Comparison of ENCODE assay signal across 1 cellular context in genomic region chr2:164335128-164335527, GRCh38.
TF ChIP-seq lines count a peak whose summit lies in the region.

No MANE protein-coding gene starts in this region.

TF ChIP-seq in H1, 55 proteins besides CTCF, POLR2A, EP300 and RAD21 (continued from another document):
- 0 out of 4 replicates have a peak, but pooled peaks of 1 of the 2 experiments have one; percentile 3 for TF ChIP-seq HDAC2 (IDR thresholded peaks at IDR 0.05; ENCODE audit: borderline replicate concordance in 1 of 2, low read depth in 2 of 2, low read length in 2 of 2)
- no peak for TF ChIP-seq EZH2 (IDR thresholded peaks at IDR 0.05; ENCODE audit: low read depth, low read length, severe bottlenecking)
- peak; percentile 64; the same call in 1 of the 2 replicates for TF ChIP-seq POU5F1 (IDR thresholded peaks at IDR 0.05; ENCODE audit: low read depth, low read length)
- no peak for TF ChIP-seq HDAC6 (IDR thresholded peaks at IDR 0.05; ENCODE audit: low read depth, low read length)
- TF ChIP-seq PHF8 (conservative IDR thresholded peaks at IDR 0.05; ENCODE audit: low read depth, low read length), result no peak
- no peak for TF ChIP-seq BCL11A (IDR thresholded peaks at IDR 0.05; ENCODE audit: low read depth in 2 of 2, low read length in 2 of 2)
- TF ChIP-seq TEAD4 (IDR thresholded peaks at IDR 0.05; ENCODE audit: low read depth, low read length), result peak; percentile 82
